ENCODE assay signal across 1 cellular context in the genomic region with DNA sequence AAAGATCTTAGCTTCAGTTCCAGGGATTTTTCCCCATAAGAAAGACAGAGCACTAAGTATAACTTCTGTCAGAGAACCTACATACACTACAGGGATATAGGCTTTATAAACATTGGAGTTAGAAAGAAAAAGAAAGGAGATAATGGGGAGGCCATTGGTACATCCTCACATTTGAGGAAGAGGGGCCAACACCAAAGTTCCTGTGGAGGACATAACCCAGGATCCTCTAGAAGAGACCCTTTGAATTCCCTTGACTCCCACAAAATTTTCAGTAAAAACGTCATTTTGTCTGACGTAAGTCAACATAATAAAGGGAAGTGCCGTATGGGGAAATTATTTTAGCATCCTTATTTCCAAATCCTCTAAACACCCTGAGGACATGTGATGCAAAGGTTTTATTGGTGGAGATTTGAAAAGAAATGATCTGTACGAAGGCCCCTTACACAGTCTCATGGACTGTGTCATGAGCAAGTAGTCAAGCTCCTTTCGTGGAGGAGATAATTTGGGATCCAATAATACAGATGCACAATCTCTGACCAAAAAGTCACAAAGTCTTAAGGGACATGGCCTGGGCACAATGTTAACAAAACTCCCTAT.
A peak's percentile ranks its signal among the peaks of the same experiment; 100 is the strongest.
TF ChIP-seq lines count a peak whose summit lies in the region.

No MANE protein-coding gene starts in this region.

TF ChIP-seq in K562, 482 proteins besides CTCF, POLR2A, EP300 and RAD21:
- TF ChIP-seq CBFA2T3 (IDR thresholded peaks at IDR 0.05) (no peak), ETV1 (tag; conservative IDR thresholded peaks at IDR 0.05; ENCODE audit: low read depth) (0 out of 2 replicates have a peak, but pooled peaks have one; percentile 15)
